Comparison of ENCODE assay signal across 10 cellular contexts in the genomic region with DNA sequence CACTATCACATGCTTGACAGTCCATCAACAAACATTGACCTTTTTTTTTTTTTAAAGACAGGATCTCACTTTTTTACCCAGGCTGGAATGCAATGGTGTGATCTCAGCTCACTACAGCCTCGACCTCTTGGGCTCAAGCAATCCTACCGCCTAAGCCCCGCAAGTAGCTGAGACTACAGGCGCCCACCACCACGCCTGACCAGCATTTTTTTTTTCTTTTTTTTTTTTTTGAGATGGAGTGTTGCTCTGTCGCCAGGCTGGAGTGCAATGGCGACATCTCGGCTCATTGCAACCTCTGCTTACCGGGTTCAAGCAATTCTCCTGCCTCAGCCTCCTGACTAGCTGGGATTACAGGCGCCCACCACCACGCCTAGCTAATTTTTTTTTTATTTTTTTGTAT. TPM values are rescaled to one million over a fixed set of nuclear protein-coding genes. Genes with fewer than 3 reads are reported as not detected.
"Had no signal": no experiment of that assay in that cellular context is flagged by ENCODE, and none has a peak within 500 bp of the region (broad histone marks: within the 10 kb centered on the region; RNA-seq: fewer than 3 reads in every experiment).

No MANE protein-coding gene starts in this region.

RNA-seq across cellular contexts. Expression of a gene that starts 21.9 kb away (rescaled TPM):
- total RNA-seq: naive thymus-derived CD8-positive, alpha-beta T cell; omental fat pad; osteocyte; posterior vena cava; pulmonary artery endothelial cell; right atrium auricular region; smooth muscle cell; spleen; upper lobe of right lung had no signal

RNA-seq across cellular contexts. Expression of a gene that starts 24.0 kb away (rescaled TPM):
- total RNA-seq: naive thymus-derived CD8-positive, alpha-beta T cell; natural killer cell treated with Interleukin-12 subunit alpha and Interleukin-12 subunit beta and Interleukin-15 and Interleukin-18, amount 100 ng/mL, for 72 hours; osteocyte; smooth muscle cell had no signal

RNA-seq across cellular contexts. Expression of a gene that starts 39.8 kb away (rescaled TPM):
- total RNA-seq: naive thymus-derived CD8-positive, alpha-beta T cell; natural killer cell treated with Interleukin-12 subunit alpha and Interleukin-12 subunit beta and Interleukin-15 and Interleukin-18, amount 100 ng/mL, for 72 hours had no signal
